ENCODE assay signal across 1 cellular context in genomic region chr18:28167835-28168349, GRCh38.
A peak's percentile ranks its signal among the peaks of the same experiment; 100 is the strongest.
TF ChIP-seq lines count a peak whose summit lies in the region.

No MANE protein-coding gene starts in this region.

TF ChIP-seq in liver, 16 proteins besides CTCF, POLR2A, EP300 and RAD21:
- TF ChIP-seq ZBTB33 (IDR thresholded peaks at IDR 0.05) = peak; percentile 24
- peak; percentile 97 to 99 for TF ChIP-seq HNF4A (conservative IDR thresholded peaks at IDR 0.05)
- TF ChIP-seq YY1 (IDR thresholded peaks at IDR 0.05) = peak; percentile 39
- TF ChIP-seq GABPA (IDR thresholded peaks at IDR 0.05 in 1 of 2, conservative IDR thresholded peaks at IDR 0.05 in 1 of 2) = no peak
- TF ChIP-seq, protein P1, sequence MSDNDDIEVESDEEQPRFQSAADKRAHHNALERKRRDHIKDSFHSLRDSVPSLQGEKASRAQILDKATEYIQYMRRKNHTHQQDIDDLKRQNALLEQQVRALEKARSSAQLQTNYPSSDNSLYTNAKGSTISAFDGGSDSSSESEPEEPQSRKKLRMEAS (IDR thresholded peaks at IDR 0.05) = peak; percentile 32
- peak; percentile 76 for TF ChIP-seq TAF1 (conservative IDR thresholded peaks at IDR 0.05)
- TF ChIP-seq FOXA1 (IDR thresholded peaks at IDR 0.05) = peak; percentile 86
- TF ChIP-seq EGR1 (IDR thresholded peaks at IDR 0.05; ENCODE audit: low read depth in 2 of 2) = no peak
- peak; percentile 75 to 84 for TF ChIP-seq RXRA (IDR thresholded peaks at IDR 0.05)
- no peak for TF ChIP-seq ATF3 (IDR thresholded peaks at IDR 0.05)
- TF ChIP-seq SP1 (IDR thresholded peaks at IDR 0.05) = peak; percentile 95
- TF ChIP-seq NR2F2 (IDR thresholded peaks at IDR 0.05) = peak; percentile 40
- TF ChIP-seq JUND (IDR thresholded peaks at IDR 0.05) = peak in 1 of 2 donors; percentile 60
- TF ChIP-seq REST (IDR thresholded peaks at IDR 0.05) = no peak
- peak; percentile 91 for TF ChIP-seq FOXA2 (IDR thresholded peaks at IDR 0.05)
- TF ChIP-seq HNF4G (IDR thresholded peaks at IDR 0.05) = peak; percentile 92
